In genomic region chrX:152642931-152643525, GRCh38 we compare ENCODE assay signal across 20 cellular contexts. TPM values are rescaled to one million over a fixed set of nuclear protein-coding genes. Genes with fewer than 3 reads are reported as not detected.
DNase-seq lines count a peak whose midpoint lies in the region; ATAC-seq, FAIRE-seq and TF ChIP-seq lines count a peak whose summit lies in the region.
"Had no signal": no experiment of that assay in that cellular context is flagged by ENCODE, and none has a peak within 500 bp of the region (broad histone marks: within the 10 kb centered on the region; RNA-seq: fewer than 3 reads in every experiment).

No MANE protein-coding gene starts in this region.

- peak overlapping the region; percentile 31 for H3K9ac ChIP-seq in neural cell (ENCODE audit: low read length)

- no peak for TF ChIP-seq RAD21 in neural cell (conservative IDR thresholded peaks at IDR 0.05)

- intact Hi-C loops in vagina (cut with DNase I) = no loop called here

- H3K27me3 ChIP-seq in bronchial epithelial cell (ENCODE audit: control insufficient read depth, insufficient read depth, low read length) (peaks cover 2% of the 10 kb centered on the region), neural cell (ENCODE audit: insufficient read depth, low read depth, low read length) (peaks cover 4% of the 10 kb centered on the region), vagina (no peaks in the 10 kb centered on the region)

- H3K79me2 ChIP-seq in neural cell (replicated peaks; ENCODE audit: insufficient read depth, low read length) = no peaks in the 10 kb centered on the region

- H4K20me1 ChIP-seq in neural cell (ENCODE audit: insufficient read depth) = no peaks in the 10 kb centered on the region

- FAIRE-seq in bronchial epithelial cell (lab: Jason Lieb, UNC) = peak; percentile 7

- H3K27ac ChIP-seq in neural cell (ENCODE audit: low read length) (peak overlapping the region; percentile 64), vagina (no peak overlapping the region)

- peak overlapping the region; percentile 14 for H2AFZ ChIP-seq in neural cell (ENCODE audit: low read depth, low read length)

- ATAC-seq in GM19351 (IDR thresholded peaks at IDR 0.05; ENCODE audit: unreplicated experiment) = no peak

- no peaks in the 10 kb centered on the region for H3K9me2 ChIP-seq in neural cell (ENCODE audit: insufficient read depth, low read length)

- H3K4me1 ChIP-seq in vagina = peaks cover 4% of the 10 kb centered on the region
- H3K4me1 ChIP-seq: Caco-2 had no signal

- no peaks in the 10 kb centered on the region for H3F3A ChIP-seq in neural cell (ENCODE audit: insufficient read depth, low read length, poor library complexity, severe bottlenecking)

- no peak overlapping the region for H3K4me2 ChIP-seq in neural cell (ENCODE audit: low read length)

- no peak for TF ChIP-seq EP300 in neural cell (conservative IDR thresholded peaks at IDR 0.05; ENCODE audit: poor library complexity, severe bottlenecking)

- no peak for TF ChIP-seq POLR2A in vagina (IDR thresholded peaks at IDR 0.05)

- no peaks in the 10 kb centered on the region for H3K36me3 ChIP-seq in bronchial epithelial cell (ENCODE audit: control insufficient read depth, insufficient read depth, low read length)
- no peaks in the 10 kb centered on the region for H3K36me3 ChIP-seq in neural cell (ENCODE audit: insufficient read depth, low read length)
- H3K36me3 ChIP-seq in vagina = no peaks in the 10 kb centered on the region

- H3K4me3 ChIP-seq in bronchial epithelial cell (ENCODE audit: low read depth, low read length) (no peak overlapping the region), neural cell (ENCODE audit: low read length) (no peak overlapping the region), vagina (no peak overlapping the region)

- H3K9me3 ChIP-seq in neural cell (ENCODE audit: low read length) (no peaks in the 10 kb centered on the region), vagina (no peaks in the 10 kb centered on the region)
- H3K9me3 ChIP-seq: Caco-2 had no signal

- no peak for TF ChIP-seq CTCF in bronchial epithelial cell (IDR thresholded peaks at IDR 0.05; ENCODE audit: insufficient read depth, low read length, severe bottlenecking)
- TF ChIP-seq CTCF in neural cell (IDR thresholded peaks at IDR 0.05; ENCODE audit: poor library complexity, severe bottlenecking) = no peak
- no peak for TF ChIP-seq CTCF in vagina (IDR thresholded peaks at IDR 0.05)

- DNase-seq in bronchial epithelial cell (ENCODE audit: low read depth) = no peak
- peak; percentile 73 for DNase-seq in globus pallidus (ENCODE audit: low spot score)
- peak; percentile 52 to 67 for DNase-seq in vagina (ENCODE audit: extremely low spot score in 2 of 2)
- DNase-seq in epidermal melanocyte (ENCODE audit: insufficient read length, low spot score) = no peak
- DNase-seq in stimulated activated CD4-positive, alpha-beta T cell treated with anti-CD3 and anti-CD28 coated beads, Interleukin-2, amount 100 ng/mL, for 48 hours = no peak
- DNase-seq: ACHN; AML-193; Caco-2; CD4-positive, CD25-positive, alpha-beta regulatory T cell; DMS53; H9; NCI-H1092 treated with DMSO at 0.1 percent for 48 hours; NCI-H226; NCI-H526 treated with DMSO at 0.1 percent for 48 hours; RPMI8226; SIG-M5 had no signal

TF ChIP-seq in neural cell, 6 proteins besides CTCF, POLR2A, EP300 and RAD21:
- TF ChIP-seq SMC3 (conservative IDR thresholded peaks at IDR 0.05; ENCODE audit: poor library complexity) = peak; percentile 32
- no peak for TF ChIP-seq MXI1 (conservative IDR thresholded peaks at IDR 0.05; ENCODE audit: poor library complexity, severe bottlenecking)

RNA-seq across cellular contexts. Expression of gene GABRQ, which starts 5.3 kb away (rescaled TPM):
- total RNA-seq in bronchial epithelial cell = under 0.01 and 0.13 TPM in 2 replicates
- polyA plus RNA-seq in neural cell = 1.0 and 1.2 TPM in 2 replicates
- polyA minus RNA-seq in neural cell = 3.2 and 4.3 TPM in 2 replicates
- total RNA-seq in vagina = 1.2 TPM
- total RNA-seq: Caco-2; CD4-positive, CD25-positive, alpha-beta regulatory T cell; HT-29; MCF 10A had no signal
- polyA plus RNA-seq: CD4-positive, CD25-positive, alpha-beta regulatory T cell had no signal

RNA-seq across cellular contexts. Expression of gene MAGEA3, which starts 55.6 kb away (rescaled TPM):
- total RNA-seq in bronchial epithelial cell (not detected in 2 replicates), vagina (not detected)
- polyA plus RNA-seq in neural cell = not detected in 2 replicates
- polyA minus RNA-seq in neural cell = not detected in 2 replicates
- total RNA-seq: Caco-2; CD4-positive, CD25-positive, alpha-beta regulatory T cell; H9; MCF 10A had no signal
- polyA plus RNA-seq: CD4-positive, CD25-positive, alpha-beta regulatory T cell had no signal

Comparison
In these comparisons a context has a peak if more than half of its experiments do, and no peak if none do; other contexts are left out.
1. DNase-seq: peak in globus pallidus (single experiment) and vagina (2 of 2); none in bronchial epithelial cell (single experiment), epidermal melanocyte (single experiment) and stimulated activated CD4-positive, alpha-beta T cell treated with anti-CD3 and anti-CD28 coated beads, Interleukin-2, amount 100 ng/mL, for 48 hours (0 of 2).